9 cellular contexts compared by ENCODE assay signal in genomic region chr6:13453771-13454251, GRCh38. TPM values are rescaled to one million over a fixed set of nuclear protein-coding genes. Genes with fewer than 3 reads are reported as not detected.
DNase-seq lines count a peak whose midpoint lies in the region; ATAC-seq, FAIRE-seq and TF ChIP-seq lines count a peak whose summit lies in the region.
"Had no signal": no experiment of that assay in that cellular context is flagged by ENCODE, and none has a peak within 500 bp of the region (broad histone marks: within the 10 kb centered on the region; RNA-seq: fewer than 3 reads in every experiment).

No MANE protein-coding gene starts in this region.

- CTCF ChIA-PET in CD8-positive, alpha-beta memory T cell (lab: Charles Lee): interaction anchor here (0.7 to 2.7 kb wide), 17 partner anchors 9 to 613 kb away, joined by 3 to 9 read pairs (median 4); partner anchors contain the start of genes GFOD1, NOL7 and SIRT5
- CTCF ChIA-PET in endothelial cell of umbilical vein (lab: Charles Lee): interaction anchor here (0.7 to 1.9 kb wide), 5 partner anchors 10 to 121 kb away, joined by 3 to 8 read pairs (median 5); partner anchors contain the start of genes GFOD1 and SIRT5

- no peak overlapping the region for H3K9ac ChIP-seq in endothelial cell of umbilical vein (replicated peaks; ENCODE audit: extremely low read depth, insufficient read depth, low read length)

- H3K4me1 ChIP-seq in CD8-positive, alpha-beta memory T cell (ENCODE audit: insufficient read depth, low read length): peaks cover 29% of the 10 kb centered on the region
- H3K4me1 ChIP-seq in endothelial cell of umbilical vein (ENCODE audit: control insufficient read depth, extremely low read depth, insufficient read depth, low read length): peaks cover 16% of the 10 kb centered on the region

- no peaks in the 10 kb centered on the region for H4K20me1 ChIP-seq in endothelial cell of umbilical vein (replicated peaks; ENCODE audit: control insufficient read depth, extremely low read depth, insufficient read depth, low read length)

- no peak overlapping the region for H3K4me3 ChIP-seq in CD8-positive, alpha-beta memory T cell (ENCODE audit: low read length)
- H3K4me3 ChIP-seq in endothelial cell of umbilical vein (replicated peaks in 1 of 3; ENCODE audit: insufficient read depth in 1 of 3, low read depth in 1 of 3, low read length in 3 of 3): no peak overlapping the region
- H3K4me3 ChIP-seq: cardiac muscle cell had no signal

- H3K79me2 ChIP-seq in endothelial cell of umbilical vein (ENCODE audit: control insufficient read depth, insufficient read depth, low read length): no peaks in the 10 kb centered on the region

- ATAC-seq in stimulated activated naive CD8-positive, alpha-beta T cell treated with anti-CD3 and anti-CD28 coated beads, Interleukin-15, Interleukin-2, amounts not matched to agents 100 U/mL and 50 U/mL, for 24 hours: peak; percentile 72
- ATAC-seq in GM21737 (IDR thresholded peaks at IDR 0.05; ENCODE audit: unreplicated experiment): no peak

- H3K9me3 ChIP-seq in CD8-positive, alpha-beta memory T cell (ENCODE audit: low read length): no peaks in the 10 kb centered on the region
- no peaks in the 10 kb centered on the region for H3K9me3 ChIP-seq in endothelial cell of umbilical vein (replicated peaks; ENCODE audit: control insufficient read depth, insufficient read depth, low read length)

- H3K27ac ChIP-seq in CD8-positive, alpha-beta memory T cell (ENCODE audit: low read depth, low read length): no peak overlapping the region
- peak overlapping the region; percentile 2 for H3K27ac ChIP-seq in endothelial cell of umbilical vein (ENCODE audit: insufficient read depth, low read depth, low read length)
- H3K27ac ChIP-seq: cardiac muscle cell had no signal

- POLR2A ChIA-PET in CD8-positive, alpha-beta memory T cell (lab: Charles Lee): interaction anchor here (0.6 to 1.0 kb wide), 5 partner anchors 15 to 162 kb away, joined by 3 to 5 read pairs (median 3); partner anchors contain the start of gene SIRT5
- POLR2A ChIA-PET in endothelial cell of umbilical vein (lab: Charles Lee): no interaction called here

- DNase-seq in CD8-positive, alpha-beta memory T cell: peak in 1 of 5 donors; percentile 53
- DNase-seq in HS-5 (ENCODE audit: low read depth): peak; percentile 74
- DNase-seq in T-helper 22 cell (ENCODE audit: low read depth): peak; percentile 2
- DNase-seq in endothelial cell of umbilical vein (ENCODE audit: low read depth, low spot score): peak; percentile 77
- peak; percentile 53 for DNase-seq in stimulated activated naive CD8-positive, alpha-beta T cell treated with anti-CD3 and anti-CD28 coated beads, Interleukin-15, Interleukin-2, amounts not matched to agents 100 U/mL and 50 U/mL, for 24 hours
- DNase-seq in retina: no peak
- no peak for DNase-seq in MV-4-11 (lab: John Stamatoyannopoulos, UW)

- peaks cover 0 to 2% of the 10 kb centered on the region in 2 donors for H3K27me3 Mint-ChIP-seq in CD8-positive, alpha-beta memory T cell

- H3K27ac Mint-ChIP-seq in CD8-positive, alpha-beta memory T cell: peak overlapping the region; percentile 77 to 98 (median 93)

- FAIRE-seq in endothelial cell of umbilical vein (lab: Jason Lieb, UNC): peak; percentile 69

- intact Hi-C loops in endothelial cell of umbilical vein (cut with micrococcal nuclease): loop anchor here (2.0 kb wide), 2 partner anchors 31 to 33 kb away; partner anchors contain the start of gene GFOD1

- H3K36me3 ChIP-seq in CD8-positive, alpha-beta memory T cell (ENCODE audit: insufficient read depth, low read length): no peaks in the 10 kb centered on the region
- H3K36me3 ChIP-seq in endothelial cell of umbilical vein (ENCODE audit: control insufficient read depth in 2 of 2, extremely low read depth in 1 of 2, insufficient read depth in 2 of 2, low read length in 2 of 2): peaks cover 0 to 7% of the 10 kb centered on the region in 2 experiments
- H3K36me3 ChIP-seq: cardiac muscle cell had no signal

- dilution Hi-C loops in endothelial cell of umbilical vein (cut with MboI; ENCODE audit: extremely low pct_ligation_motif_present, low sequenced_read_pairs): no loop called here

- peaks cover 34 to 53% (median 42%) of the 10 kb centered on the region in 3 donors for H3K4me1 Mint-ChIP-seq in CD8-positive, alpha-beta memory T cell

- peak; percentile 22 for TF ChIP-seq POLR2A in endothelial cell of umbilical vein (IDR thresholded peaks at IDR 0.05; ENCODE audit: low read depth, low read length)

- no peak overlapping the region for H2AFZ ChIP-seq in endothelial cell of umbilical vein (ENCODE audit: low read depth, low read length)

- no peak overlapping the region for H3K4me2 ChIP-seq in endothelial cell of umbilical vein (ENCODE audit: insufficient read depth, low read length)

- no peaks in the 10 kb centered on the region for H3K27me3 ChIP-seq in CD8-positive, alpha-beta memory T cell (ENCODE audit: insufficient read depth, low read length, poor library complexity, severe bottlenecking)
- H3K27me3 ChIP-seq in endothelial cell of umbilical vein (ENCODE audit: control insufficient read depth in 2 of 2, insufficient read depth in 2 of 2, low read length in 2 of 2): no peaks in the 10 kb centered on the region
- H3K27me3 ChIP-seq: cardiac muscle cell had no signal

- peak overlapping the region in 6 of 7 donors; percentile 32 to 78 (median 70) for H3K4me3 Mint-ChIP-seq in CD8-positive, alpha-beta memory T cell

- H3K9me1 ChIP-seq in endothelial cell of umbilical vein (replicated peaks; ENCODE audit: control insufficient read depth, extremely low read depth, insufficient read depth, low read length): no peaks in the 10 kb centered on the region

- peaks cover 0 to 3% (median 0%) of the 10 kb centered on the region in 3 donors for H3K36me3 Mint-ChIP-seq in CD8-positive, alpha-beta memory T cell

- no peaks in the 10 kb centered on the region for H3K9me3 Mint-ChIP-seq in CD8-positive, alpha-beta memory T cell

- no peak for TF ChIP-seq CTCF in endothelial cell of umbilical vein (IDR thresholded peaks at IDR 0.05; ENCODE audit: extremely low read depth in 1 of 2, insufficient read depth in 1 of 2, low read depth in 1 of 2, low read length in 2 of 2)

- BruUV-seq in endothelial cell of umbilical vein (replicated peaks; lab: Mats Ljungman, UMichigan): no TSS peak

TF ChIP-seq in endothelial cell of umbilical vein, 7 proteins besides CTCF, POLR2A, EP300 and RAD21:
- peak; percentile 48 for TF ChIP-seq FOS (IDR thresholded peaks at IDR 0.05; ENCODE audit: borderline replicate concordance, insufficient read depth, low read length)
- TF ChIP-seq JUN (IDR thresholded peaks at IDR 0.05; ENCODE audit: borderline replicate concordance, insufficient read depth, insufficient read length, low read depth): peak; percentile 4
- no peak for TF ChIP-seq MYC (IDR thresholded peaks at IDR 0.05; ENCODE audit: low read depth, low read length)
- no peak for TF ChIP-seq EZH2 (IDR thresholded peaks at IDR 0.05; ENCODE audit: borderline replicate concordance, low read depth, low read length, severe bottlenecking)
- TF ChIP-seq POLR2AphosphoS5 (IDR thresholded peaks at IDR 0.05; ENCODE audit: insufficient read depth, low read depth, low read length): no peak

RNA-seq across cellular contexts. Expression of gene GFOD1, which starts 33.6 kb away (rescaled TPM):
- 1 to 10 TPM; 8.2 to 8.7 TPM for total RNA-seq in CD8-positive, alpha-beta memory T cell
- polyA plus RNA-seq in CD8-positive, alpha-beta memory T cell: 3.6 TPM
- 24.1 and 26.3 TPM in 2 replicates for total RNA-seq in endothelial cell of umbilical vein
- 10.8 and 12.1 TPM in 2 replicates for polyA plus RNA-seq in endothelial cell of umbilical vein
- 9.3 and 11.7 TPM in 2 replicates for polyA plus RNA-seq in endothelial cell of umbilical vein (2011; cell fraction: cytosol; rRNA removed)
- 22.4 and 23.3 TPM in 2 replicates for polyA plus RNA-seq in endothelial cell of umbilical vein (2011; cell fraction: nucleus; rRNA removed)
- polyA plus RNA-seq in endothelial cell of umbilical vein (2012): 3.4 and 4.5 TPM in 2 replicates
- polyA minus RNA-seq in endothelial cell of umbilical vein: 39.3 and 39.6 TPM in 2 replicates
- polyA minus RNA-seq in endothelial cell of umbilical vein (2011; cell fraction: cytosol; rRNA and poly(A)+ RNA removed): 8.0 TPM
- polyA minus RNA-seq in endothelial cell of umbilical vein (2011; cell fraction: nucleus; rRNA and poly(A)+ RNA removed): 47.0 and 49.5 TPM in 2 replicates

Comparison
In these comparisons a context has a peak if more than half of its experiments do, and no peak if none do; other contexts are left out.
1. DNase-seq: peak in HS-5 (single experiment), T-helper 22 cell (single experiment), endothelial cell of umbilical vein (single experiment) and stimulated activated naive CD8-positive, alpha-beta T cell treated with anti-CD3 and anti-CD28 coated beads, Interleukin-15, Interleukin-2, amounts not matched to agents 100 U/mL and 50 U/mL, for 24 hours (single experiment); none in retina (single experiment) and MV-4-11 (single experiment).